In the genomic region with DNA sequence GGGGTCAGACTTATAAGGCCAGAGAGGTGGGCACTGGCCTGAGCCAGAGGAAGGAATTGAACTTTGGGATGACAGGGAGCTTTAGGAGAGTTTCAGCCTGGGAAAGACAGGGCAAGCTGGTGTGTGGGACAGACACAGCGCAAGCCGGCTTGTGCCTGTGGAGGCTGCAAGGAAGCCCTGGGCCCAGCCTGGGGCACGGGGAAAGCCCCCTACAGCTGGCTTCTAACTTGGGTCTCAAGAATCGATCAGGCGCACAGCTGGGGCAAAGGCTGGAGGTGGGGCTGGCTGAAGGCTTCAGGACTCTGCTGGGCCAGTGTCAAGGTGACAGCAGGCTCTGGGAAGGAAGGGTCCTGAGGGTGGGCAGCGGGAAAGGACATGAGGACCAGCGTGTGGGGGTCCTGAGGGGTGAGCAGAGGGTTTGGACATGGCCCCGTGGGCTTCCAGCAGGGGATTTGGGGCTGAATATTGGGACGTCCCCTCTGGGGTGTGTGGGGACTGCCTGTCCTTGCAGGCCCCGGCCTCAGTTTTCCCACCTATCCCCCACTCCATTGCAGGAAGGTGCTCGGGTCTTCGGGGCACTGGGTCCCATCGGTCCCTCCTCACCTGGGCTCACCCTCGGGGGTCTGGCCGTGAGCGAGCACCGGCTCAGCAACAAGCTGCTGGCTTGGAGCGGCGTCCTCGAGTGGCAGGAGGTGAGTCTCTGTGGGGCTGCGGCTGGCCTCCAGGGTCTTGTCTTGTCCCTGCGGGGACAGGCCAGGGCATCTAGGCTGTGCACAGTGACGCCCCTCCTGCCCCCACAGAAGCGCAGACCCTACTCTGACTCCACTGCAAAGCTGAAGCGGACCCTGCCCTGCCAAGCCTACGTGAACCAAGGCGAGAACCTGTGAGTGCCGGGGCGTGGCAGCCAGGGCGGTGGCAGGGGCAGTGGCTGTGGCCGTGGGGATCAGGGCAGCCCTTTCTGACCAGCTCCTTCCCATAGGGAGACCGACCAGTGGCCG, we compare ENCODE assay signal across 1 cellular context.
TF ChIP-seq lines count a peak whose summit lies in the region.

No MANE protein-coding gene starts in this region.

TF ChIP-seq in H1, 55 proteins besides CTCF, POLR2A, EP300 and RAD21:
- TF ChIP-seq GABPA (IDR thresholded peaks at IDR 0.05; ENCODE audit: borderline replicate concordance, insufficient read depth, low read length): no peak
- peak; percentile 48 for TF ChIP-seq POLR2AphosphoS5 (IDR thresholded peaks at IDR 0.05; ENCODE audit: low read depth, low read length)
